ENCODE assay signal across 1 cellular context in genomic region chr2:173588931-173589369, GRCh38.
TF ChIP-seq lines count a peak whose summit lies in the region.

No MANE protein-coding gene starts in this region.

TF ChIP-seq in WTC11, 78 proteins besides CTCF, POLR2A, EP300 and RAD21:
- TF ChIP-seq PRDM15 (CRISPR knock-in tag; IDR thresholded peaks at IDR 0.05) (no peak), SP1 (CRISPR knock-in tag; conservative IDR thresholded peaks at IDR 0.05) (no peak)
